10 cellular contexts compared by ENCODE assay signal in the genomic region with DNA sequence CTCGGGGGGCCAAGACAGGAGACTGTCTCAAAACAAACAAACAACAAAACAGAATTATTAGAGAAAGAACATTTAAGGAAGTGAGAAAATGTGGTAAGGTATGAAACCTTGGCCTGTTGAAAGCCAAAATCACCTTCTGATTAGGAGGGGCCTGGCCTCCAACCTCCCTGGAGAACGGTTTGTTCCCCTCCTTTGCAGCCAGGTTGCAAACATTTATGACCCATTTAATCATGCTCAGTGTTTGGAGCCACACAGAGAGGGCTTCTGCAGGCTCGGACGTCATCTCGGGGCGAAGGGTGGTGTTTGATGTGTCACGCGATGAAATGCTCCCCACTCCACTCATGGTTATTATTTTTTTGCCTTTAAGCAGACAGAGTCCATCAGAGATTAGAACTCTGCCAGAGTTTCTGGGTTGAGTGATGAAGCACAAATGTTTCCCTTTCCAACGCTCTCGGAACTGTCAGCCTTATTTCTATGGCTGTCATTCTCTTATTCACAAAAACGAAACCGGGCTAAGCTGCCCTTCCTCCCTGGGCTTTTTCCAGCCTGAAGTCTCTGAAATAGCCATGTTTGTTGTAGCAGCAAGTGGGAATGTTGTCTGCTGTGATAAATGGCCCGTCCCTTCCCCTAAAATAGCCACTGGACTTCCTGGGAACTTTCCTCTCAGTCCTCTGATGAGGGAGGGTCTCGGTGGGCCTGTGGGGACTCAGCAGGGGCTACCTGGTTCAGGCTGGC. TPM values are rescaled to one million over a fixed set of nuclear protein-coding genes. Genes with fewer than 3 reads are reported as not detected.
DNase-seq lines count a peak whose midpoint lies in the region; ATAC-seq and TF ChIP-seq lines count a peak whose summit lies in the region.
"Had no signal": no experiment of that assay in that cellular context is flagged by ENCODE, and none has a peak within 500 bp of the region (broad histone marks: within the 10 kb centered on the region; RNA-seq: fewer than 3 reads in every experiment).

No MANE protein-coding gene starts in this region.

- H3K27ac ChIP-seq in colonic mucosa, result peak overlapping the region; percentile 1
- H3K27ac ChIP-seq: HL-60, skin epidermis had no signal

- no peak for TF ChIP-seq CTCF in colonic mucosa (IDR thresholded peaks at IDR 0.05)

- no peak for DNase-seq in colonic mucosa
- DNase-seq in NCI-H226, result no peak
- DNase-seq in NCI-H2081 (lab: John Stamatoyannopoulos, UW), result no peak
- no peak for DNase-seq in LoVo (ENCODE audit: low spot score)
- DNase-seq in HEK293T (ENCODE audit: extremely low spot score), result no peak

- peak; percentile 15 for TF ChIP-seq POLR2A in GM19099 (IDR thresholded peaks at IDR 0.05; ENCODE audit: extremely low read depth, insufficient read length, low read depth)

- H3K4me3 ChIP-seq in colonic mucosa (no peak overlapping the region), skeletal muscle satellite cell (ENCODE audit: low read length) (peak overlapping the region; percentile 18)
- H3K4me3 ChIP-seq: skin epidermis had no signal

- H3K9me3 ChIP-seq in colonic mucosa (no peaks in the 10 kb centered on the region), skeletal muscle satellite cell (replicated peaks; ENCODE audit: low read length) (no peaks in the 10 kb centered on the region)

- POLR2A ChIA-PET in HEK293T (lab: Yijun Ruan, JAX), result no interaction called here

- intact Hi-C loops in colonic mucosa (cut with DNase I), result no loop called here

- ATAC-seq in HG03066 (IDR thresholded peaks at IDR 0.05; ENCODE audit: low read depth, unreplicated experiment), result peak; percentile 89

- H3K36me3 ChIP-seq in colonic mucosa (no peaks in the 10 kb centered on the region), skeletal muscle satellite cell (ENCODE audit: insufficient read depth, low read length) (no peaks in the 10 kb centered on the region)

- peak overlapping the region; percentile 75 for H3K4me2 ChIP-seq in skeletal muscle satellite cell (ENCODE audit: low read length)

- CTCF ChIA-PET in HEK293T (lab: Yijun Ruan, JAX), result no interaction called here

- peaks cover 8% of the 10 kb centered on the region for H3K4me1 ChIP-seq in colonic mucosa
- peaks cover 47% of the 10 kb centered on the region for H3K4me1 ChIP-seq in skeletal muscle satellite cell (ENCODE audit: control insufficient read depth, insufficient read depth, low read length)

- H3K9ac ChIP-seq in colonic mucosa (ENCODE audit: low read depth in 2 of 2, low read length in 2 of 2) (peak overlapping the region; percentile 47 to 51), skeletal muscle satellite cell (ENCODE audit: low read depth, low read length) (peak overlapping the region; percentile 65)

- no peaks in the 10 kb centered on the region for H3K27me3 ChIP-seq in colonic mucosa
- H3K27me3 ChIP-seq in skeletal muscle satellite cell (ENCODE audit: control insufficient read depth, insufficient read depth, low read length), result no peaks in the 10 kb centered on the region

TF ChIP-seq in HEK293T, 16 proteins besides CTCF, POLR2A, EP300 and RAD21:
- no peak for TF ChIP-seq TARDBP (IDR thresholded peaks at IDR 0.05)
- TF ChIP-seq SUZ12 (IDR thresholded peaks at IDR 0.05), result no peak
- no peak for TF ChIP-seq FOXM1 (IDR thresholded peaks at IDR 0.05; ENCODE audit: borderline replicate concordance)
- TF ChIP-seq ARNT (IDR thresholded peaks at IDR 0.05), result no peak
- TF ChIP-seq, protein P1, sequence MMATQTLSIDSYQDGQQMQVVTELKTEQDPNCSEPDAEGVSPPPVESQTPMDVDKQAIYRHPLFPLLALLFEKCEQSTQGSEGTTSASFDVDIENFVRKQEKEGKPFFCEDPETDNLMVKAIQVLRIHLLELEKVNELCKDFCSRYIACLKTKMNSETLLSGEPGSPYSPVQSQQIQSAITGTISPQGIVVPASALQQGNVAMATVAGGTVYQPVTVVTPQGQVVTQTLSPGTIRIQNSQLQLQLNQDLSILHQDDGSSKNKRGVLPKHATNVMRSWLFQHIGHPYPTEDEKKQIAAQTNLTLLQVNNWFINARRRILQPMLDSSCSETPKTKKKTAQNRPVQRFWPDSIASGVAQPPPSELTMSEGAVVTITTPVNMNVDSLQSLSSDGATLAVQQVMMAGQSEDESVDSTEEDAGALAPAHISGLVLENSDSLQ (IDR thresholded peaks at IDR 0.05), result no peak
- TF ChIP-seq ZNF384 (IDR thresholded peaks at IDR 0.05), result no peak
- TF ChIP-seq BHLHE40 (IDR thresholded peaks at IDR 0.05; ENCODE audit: borderline replicate concordance), result no peak
- TF ChIP-seq LEF1 (IDR thresholded peaks at IDR 0.05; ENCODE audit: borderline replicate concordance), result no peak
- no peak for TF ChIP-seq NFRKB (IDR thresholded peaks at IDR 0.05)
- no peak for TF ChIP-seq FOXA1 (IDR thresholded peaks at IDR 0.05)
- TF ChIP-seq FOXK2 (IDR thresholded peaks at IDR 0.05), result no peak
- TF ChIP-seq ELF4 (IDR thresholded peaks at IDR 0.05), result no peak
- TF ChIP-seq L3MBTL2 (conservative IDR thresholded peaks at IDR 0.05), result no peak
TF ChIP-seq in HEK293T: peak in this region for 0.

RNA-seq across cellular contexts. Expression of gene ROCK2, which starts 33.6 kb away (rescaled TPM):
- total RNA-seq in colonic mucosa, result 10 to 100 TPM; 62.7 to 80.9 TPM
- total RNA-seq in skeletal muscle satellite cell (2012; rRNA removed), result 22.7 and 28.1 TPM in 2 replicates
